In the genomic region with DNA sequence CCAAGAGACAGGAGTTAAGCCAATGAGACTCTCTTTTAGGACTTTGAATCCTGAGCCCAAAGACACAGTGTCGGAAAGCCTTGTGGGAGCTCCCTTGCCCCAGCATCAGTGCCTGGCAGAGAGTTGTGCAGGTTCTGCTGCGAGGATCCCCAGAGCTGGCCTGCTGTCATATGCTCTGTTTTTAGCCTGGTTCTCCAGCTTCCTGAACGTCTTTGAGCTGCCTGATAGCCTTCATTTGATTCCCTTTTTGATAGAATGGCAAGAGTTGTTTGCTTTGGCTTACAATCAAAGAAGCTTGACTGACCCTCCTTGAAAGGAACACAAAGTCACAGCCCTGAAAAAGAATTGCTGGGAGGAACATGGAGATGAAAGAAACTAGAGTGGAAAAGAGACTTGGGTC, we compare ENCODE assay signal across 24 cellular contexts.
"Had no signal": no experiment of that assay in that cellular context is flagged by ENCODE, and none has a peak within 500 bp of the region (broad histone marks: within the 10 kb centered on the region; RNA-seq: fewer than 3 reads in every experiment).

No MANE protein-coding gene starts in this region.

- H3K27ac ChIP-seq: ascending aorta, breast epithelium, KMS-11, SJCRH30, SK-N-MC had no signal

- H3K4me2 ChIP-seq: KMS-11 had no signal

- H3K36me3 ChIP-seq: ascending aorta, breast epithelium, SJCRH30 had no signal

- H3K36me3 Mint-ChIP-seq: activated naive CD4-positive, alpha-beta T cell treated with anti-CD3 and anti-CD28 coated beads, Interleukin-2, amount 50 U/mL, for 24 hours; activated naive CD8-positive, alpha-beta T cell treated with anti-CD3 and anti-CD28 coated beads, Interleukin-2, amount 10 ng/mL, durations not matched to agents 7 days and 5 days; WTC11 had no signal

- H3K27me3 ChIP-seq: ascending aorta, breast epithelium, SJCRH30 had no signal

- H3K9ac ChIP-seq: KMS-11 had no signal

- H3K9me3 Mint-ChIP-seq: activated CD4-positive, alpha-beta T cell treated with anti-CD3 and anti-CD28 coated beads, Interleukin-2, amount 10 ng/mL, durations not matched to agents 7 days and 5 days; activated naive CD4-positive, alpha-beta T cell treated with anti-CD3 and anti-CD28 coated beads, Interleukin-2, amount 50 U/mL, for 24 hours; activated naive CD8-positive, alpha-beta T cell treated with anti-CD3 and anti-CD28 coated beads, Interleukin-2, amount 10 ng/mL, durations not matched to agents 7 days and 5 days; activated T-cell treated with anti-CD3 and anti-CD28 coated beads, Interleukin-2, amount 50 U/mL, for 24 hours; activated T-helper 2 cell treated with anti-CD3 and anti-CD28 coated beads, Interferon-gamma antibody, Interleukin-2, Interleukin-4, amounts not matched to agents 10 μg/mL and 5 μg/mL and 100 μg/mL, durations not matched to agents 14 hours and 24 hours and 36 hours had no signal

- H3K4me3 ChIP-seq: ascending aorta, breast epithelium, SJCRH30, SK-N-MC had no signal

- H3K27me3 Mint-ChIP-seq: activated CD4-positive, alpha-beta T cell treated with anti-CD3 and anti-CD28 coated beads, Interleukin-2, amount 10 ng/mL, durations not matched to agents 7 days and 5 days; activated naive CD4-positive, alpha-beta T cell treated with anti-CD3 and anti-CD28 coated beads, Interleukin-2, amount 50 U/mL, for 24 hours; activated naive CD8-positive, alpha-beta T cell treated with anti-CD3 and anti-CD28 coated beads, Interleukin-2, amount 10 ng/mL, durations not matched to agents 7 days and 5 days; activated T-cell treated with anti-CD3 and anti-CD28 coated beads, Interleukin-2, amount 50 U/mL, for 24 hours had no signal

- DNase-seq: activated CD4-positive, alpha-beta T cell treated with anti-CD3 and anti-CD28 coated beads for 36 hours; activated CD4-positive, alpha-beta T cell treated with anti-CD3 and anti-CD28 coated beads, Interleukin-2, amount 10 ng/mL, durations not matched to agents 7 days and 5 days; activated CD4-positive, alpha-beta T cell treated with anti-CD3 and anti-CD28 coated beads, Interleukin-2, amount 50 U/mL, for 48 hours; activated CD8-positive, alpha-beta T cell treated with anti-CD3 and anti-CD28 coated beads, Interleukin-2, amount 10 ng/mL, durations not matched to agents 7 days and 5 days; activated gamma-delta T cell; activated naive CD4-positive, alpha-beta T cell treated with Interleukin-2 at 50 U/mL for 16 hours; activated naive CD8-positive, alpha-beta T cell treated with anti-CD3 and anti-CD28 coated beads, Interleukin-2, amount 10 ng/mL, durations not matched to agents 7 days and 5 days; activated T-cell treated with anti-CD3 and anti-CD28 coated beads, Interleukin-2, amount 50 U/mL, for 24 hours; amygdala; NCI-H1092 treated with DMSO at 0.1 percent for 48 hours; NCI-H146; NCI-H2107; NCI-H526; NCI-H774; SHP77; SJCRH30; T1000 had no signal

- H3K4me1 Mint-ChIP-seq: activated CD4-positive, alpha-beta T cell treated with anti-CD3 and anti-CD28 coated beads for 36 hours; activated CD4-positive, alpha-beta T cell treated with anti-CD3 and anti-CD28 coated beads, Interleukin-2, amount 10 ng/mL, durations not matched to agents 7 days and 5 days; activated naive CD4-positive, alpha-beta T cell treated with anti-CD3 and anti-CD28 coated beads, Interleukin-2, amount 50 U/mL, for 24 hours; activated naive CD8-positive, alpha-beta T cell treated with anti-CD3 and anti-CD28 coated beads, Interleukin-2, amount 10 ng/mL, durations not matched to agents 7 days and 5 days; WTC11 had no signal

- H3K4me3 Mint-ChIP-seq: activated CD4-positive, alpha-beta T cell treated with anti-CD3 and anti-CD28 coated beads for 36 hours; activated CD4-positive, alpha-beta T cell treated with anti-CD3 and anti-CD28 coated beads, Interleukin-2, amount 10 ng/mL, durations not matched to agents 7 days and 5 days; activated CD8-positive, alpha-beta T cell treated with anti-CD3 and anti-CD28 coated beads, Interleukin-2, amount 10 ng/mL, durations not matched to agents 7 days and 5 days; activated naive CD4-positive, alpha-beta T cell treated with anti-CD3 and anti-CD28 coated beads, Interleukin-2, amount 50 U/mL, for 24 hours; activated naive CD8-positive, alpha-beta T cell treated with anti-CD3 and anti-CD28 coated beads, Interleukin-2, amount 10 ng/mL, durations not matched to agents 7 days and 5 days; activated T-cell treated with anti-CD3 and anti-CD28 coated beads, Interleukin-2, amount 50 U/mL, for 24 hours; WTC11 had no signal

- H3K4me1 ChIP-seq: ascending aorta, breast epithelium, SJCRH30 had no signal

- H3K27ac Mint-ChIP-seq: activated CD4-positive, alpha-beta T cell treated with anti-CD3 and anti-CD28 coated beads for 36 hours; activated CD4-positive, alpha-beta T cell treated with anti-CD3 and anti-CD28 coated beads, Interleukin-2, amount 10 ng/mL, durations not matched to agents 7 days and 5 days; activated CD8-positive, alpha-beta T cell treated with anti-CD3 and anti-CD28 coated beads, Interleukin-2, amount 10 ng/mL, durations not matched to agents 7 days and 5 days; activated naive CD4-positive, alpha-beta T cell treated with anti-CD3 and anti-CD28 coated beads, Interleukin-2, amount 50 U/mL, for 24 hours; activated naive CD8-positive, alpha-beta T cell treated with anti-CD3 and anti-CD28 coated beads, Interleukin-2, amount 10 ng/mL, durations not matched to agents 7 days and 5 days; activated T-cell treated with anti-CD3 and anti-CD28 coated beads, Interleukin-2, amount 50 U/mL, for 24 hours; activated T-helper 2 cell treated with anti-CD3 and anti-CD28 coated beads, Interferon-gamma antibody, Interleukin-2, Interleukin-4, amounts not matched to agents 10 μg/mL and 5 μg/mL and 100 μg/mL, durations not matched to agents 14 hours and 24 hours and 36 hours; WTC11 had no signal

- H3K9me3 ChIP-seq: ascending aorta, breast epithelium, SJCRH30 had no signal
